Comparison of ENCODE assay signal across 1 cellular context in the genomic region with DNA sequence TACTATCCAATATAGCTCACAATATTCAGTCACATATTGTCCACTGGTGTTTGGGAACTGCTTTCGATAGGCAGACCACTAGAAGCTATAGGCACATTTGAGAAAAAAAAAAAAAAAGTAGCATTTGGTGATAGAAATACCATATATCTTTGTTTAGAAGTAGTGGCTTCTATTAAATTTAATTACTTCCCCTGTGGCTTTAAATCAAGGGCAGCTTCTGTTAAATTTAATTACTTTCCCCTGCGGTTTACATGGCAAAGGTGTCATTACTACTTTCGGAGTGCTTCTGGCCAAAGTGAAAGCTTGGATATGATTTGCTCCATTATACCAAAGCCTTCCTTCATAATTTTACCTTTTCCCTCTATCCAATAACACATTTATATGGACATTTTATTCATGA.
TF ChIP-seq lines count a peak whose summit lies in the region.

No MANE protein-coding gene starts in this region.

TF ChIP-seq in HEK293, 187 proteins besides CTCF, POLR2A, EP300 and RAD21 (continued from another document):
- TF ChIP-seq REST (tag by site-specific recombination; IDR thresholded peaks at IDR 0.05) (no peak), ZSCAN30 (tag by site-specific recombination; IDR thresholded peaks at IDR 0.05) (0 out of 2 replicates have a peak, but pooled peaks have one; percentile 40), KLF10 (tag by site-specific recombination; IDR thresholded peaks at IDR 0.05) (0 out of 2 replicates have a peak, but pooled peaks have one; percentile 43), SP3 (tag by site-specific recombination; IDR thresholded peaks at IDR 0.05) (no peak), OSR2 (tag by site-specific recombination; IDR thresholded peaks at IDR 0.05) (peak; percentile 79), ZNF292 (tag by site-specific recombination; IDR thresholded peaks at IDR 0.05; ENCODE audit: borderline replicate concordance, low read depth) (no peak), ZNF302 (tag by site-specific recombination; IDR thresholded peaks at IDR 0.05; ENCODE audit: low read depth) (no peak)
